8 cellular contexts compared by ENCODE assay signal in the genomic region with DNA sequence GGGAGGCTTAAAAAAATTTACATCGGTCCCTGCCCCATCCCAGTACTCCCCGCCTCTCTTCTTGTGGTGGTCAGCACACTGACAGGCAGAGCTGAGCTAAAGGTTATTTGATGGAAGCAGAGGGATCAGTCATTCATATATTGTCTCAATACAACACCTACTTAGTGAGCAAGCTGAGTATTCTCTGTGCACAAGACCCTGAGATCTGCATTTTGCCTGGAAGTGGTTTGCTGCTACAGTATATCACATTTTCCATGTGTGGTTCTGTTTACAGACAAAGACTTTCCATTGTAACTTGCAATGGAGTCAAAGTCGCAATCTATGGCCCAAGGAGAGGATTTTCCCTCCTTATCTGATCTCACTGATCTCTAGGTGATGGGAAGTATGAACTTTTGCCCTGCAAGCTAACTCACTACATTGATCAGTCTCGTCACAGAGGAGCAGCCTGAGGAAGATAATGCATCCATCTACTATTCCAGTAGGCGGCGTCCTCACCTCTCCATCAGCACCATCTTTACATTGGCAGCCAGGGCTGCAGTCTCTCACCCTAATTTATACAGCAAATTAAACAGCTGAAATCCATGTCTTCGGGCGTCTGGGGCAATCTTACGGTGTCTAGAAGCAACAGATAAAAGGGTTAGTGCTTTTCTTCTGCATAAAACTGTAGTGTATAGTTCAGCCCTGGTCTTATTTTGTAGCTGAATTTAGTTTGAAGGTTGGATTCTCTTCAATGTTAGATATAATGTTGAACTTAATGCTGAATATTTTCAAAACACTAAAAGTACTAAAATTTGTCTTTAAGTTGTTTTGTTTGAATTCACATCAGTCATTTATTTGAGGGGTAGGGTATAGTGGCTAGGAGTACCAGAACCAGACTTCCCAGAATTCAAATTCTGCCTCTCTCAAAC. TPM values are rescaled to one million over a fixed set of nuclear protein-coding genes. Genes with fewer than 3 reads are reported as not detected.
A peak's percentile ranks its signal among the peaks of the same experiment; 100 is the strongest.
DNase-seq lines count a peak whose midpoint lies in the region; ATAC-seq and TF ChIP-seq lines count a peak whose summit lies in the region.

No MANE protein-coding gene starts in this region.

- no peaks in the 10 kb centered on the region; the same call in 1 of the 2 replicates for H3K4me1 ChIP-seq in Caco-2
- peaks cover 8 to 12% (median 11%) of the 10 kb centered on the region in 4 donors for H3K4me1 ChIP-seq in upper lobe of left lung

- TF ChIP-seq CTCF in Caco-2 (IDR thresholded peaks at IDR 0.05; ENCODE audit: insufficient read depth in 1 of 2, low read depth in 1 of 2, low read length in 1 of 2, severe bottlenecking in 1 of 2, unreplicated experiment in 1 of 2), result peak; percentile 73 to 84
- TF ChIP-seq CTCF in nephron (IDR thresholded peaks at IDR 0.05; ENCODE audit: unreplicated experiment in 3 of 3), result peak; percentile 78 to 87 (median 79)
- TF ChIP-seq CTCF in upper lobe of left lung (IDR thresholded peaks at IDR 0.05), result peak; percentile 48 to 69 (median 62)

- no peak for TF ChIP-seq POLR2A in upper lobe of left lung (IDR thresholded peaks at IDR 0.05)

- DNase-seq in Caco-2 (peak; percentile 65 to 68), NCI-H524 treated with DMSO at 0.1 percent for 48 hours (lab: John Stamatoyannopoulos, UW) (peak; percentile 23), epidermal melanocyte (ENCODE audit: insufficient read length, low spot score) (peak; percentile 84), upper lobe of left lung (peak in 1 of 2 donors; percentile 59)
- DNase-seq in activated CD4-positive, alpha-beta T cell treated with anti-CD3 and anti-CD28 coated beads, Interleukin-2, amount 50 U/mL, for 48 hours, result peak; percentile 62 to 73

- CTCF ChIA-PET in Caco-2 (lab: Charles Lee), result interaction anchor here (0.5 to 1.3 kb wide), 7 partner anchors 20 to 191 kb away, joined by 3 to 6 read pairs (median 4); no protein-coding TSS in a partner anchor

- H3K9me3 ChIP-seq in Caco-2, result no peaks in the 10 kb centered on the region
- no peaks in the 10 kb centered on the region for H3K9me3 ChIP-seq in upper lobe of left lung

- 23 to 25% methylated on average over 9 of the region's 9 CpGs for WGBS in upper lobe of left lung, 2 donors

- H3K27ac Mint-ChIP-seq in Caco-2 (ENCODE audit: unreplicated experiment) (no peak overlapping the region), nephron (no peak overlapping the region)

- H3K36me3 Mint-ChIP-seq in Caco-2 (ENCODE audit: insufficient read depth, unreplicated experiment) (no peaks in the 10 kb centered on the region), nephron (ENCODE audit: low read depth) (no peaks in the 10 kb centered on the region)

- no peaks in the 10 kb centered on the region for H3K9me3 Mint-ChIP-seq in Caco-2 (ENCODE audit: unreplicated experiment)
- H3K9me3 Mint-ChIP-seq in nephron, result no peaks in the 10 kb centered on the region

- intact Hi-C loops in Caco-2 (cut with micrococcal nuclease; ENCODE audit: unreplicated experiment), result loop anchor here (1.0 to 2.0 kb wide), 5 partner anchors 30 to 332 kb away; no protein-coding TSS in a partner anchor

- H3K27me3 ChIP-seq in Caco-2 (replicated peaks; ENCODE audit: control insufficient read depth, insufficient read depth, low read length) (no peaks in the 10 kb centered on the region), upper lobe of left lung (no peaks in the 10 kb centered on the region)

- no peak for TF ChIP-seq EP300 in upper lobe of left lung (IDR thresholded peaks at IDR 0.05)

- H3K27me3 Mint-ChIP-seq in Caco-2 (ENCODE audit: insufficient read depth, unreplicated experiment) (no peaks in the 10 kb centered on the region), nephron (ENCODE audit: low read depth) (peaks cover 20% of the 10 kb centered on the region)

- ATAC-seq in GM19351 (IDR thresholded peaks at IDR 0.05; ENCODE audit: unreplicated experiment) (peak; percentile 53), HG03457 (IDR thresholded peaks at IDR 0.05; ENCODE audit: unreplicated experiment) (peak; percentile 46), upper lobe of left lung (ENCODE audit: low FRiP score in 2 of 2) (peak; percentile 50 to 78)

- POLR2A ChIA-PET in Caco-2 (lab: Charles Lee), result no interaction called here

- H3K4me1 Mint-ChIP-seq in Caco-2 (ENCODE audit: low read depth, unreplicated experiment), result no peaks in the 10 kb centered on the region
- H3K4me1 Mint-ChIP-seq in nephron, result peaks cover 13% of the 10 kb centered on the region

- H3K27ac ChIP-seq in upper lobe of left lung, result no peak overlapping the region

- H3K36me3 ChIP-seq in Caco-2 (ENCODE audit: control insufficient read depth, insufficient read depth, low read length), result no peaks in the 10 kb centered on the region
- H3K36me3 ChIP-seq in upper lobe of left lung, result no peaks in the 10 kb centered on the region

- no peak overlapping the region for H3K4me3 Mint-ChIP-seq in Caco-2 (ENCODE audit: unreplicated experiment)
- H3K4me3 Mint-ChIP-seq in nephron, result peak overlapping the region in 2 of 3 experiments; percentile 4 to 9

- BruUV-seq in Caco-2 (replicated peaks; lab: Mats Ljungman, UMichigan), result no TSS peak

- H3K4me3 ChIP-seq in Caco-2 (ENCODE audit: low read depth, low read length) (no peak overlapping the region), upper lobe of left lung (no peak overlapping the region)

RNA-seq across cellular contexts. Expression of gene TRAF5, which starts 3.2 kb away (rescaled TPM):
- total RNA-seq in Caco-2 (2022) (8.5 and 8.8 TPM in 2 replicates), upper lobe of left lung (10 to 100 TPM in 3 of 6 donors, 1 to 10 TPM in 3; 4.6 to 13.6 (median 9.5) TPM)
